ENCODE assay signal across 1 cellular context in the genomic region with DNA sequence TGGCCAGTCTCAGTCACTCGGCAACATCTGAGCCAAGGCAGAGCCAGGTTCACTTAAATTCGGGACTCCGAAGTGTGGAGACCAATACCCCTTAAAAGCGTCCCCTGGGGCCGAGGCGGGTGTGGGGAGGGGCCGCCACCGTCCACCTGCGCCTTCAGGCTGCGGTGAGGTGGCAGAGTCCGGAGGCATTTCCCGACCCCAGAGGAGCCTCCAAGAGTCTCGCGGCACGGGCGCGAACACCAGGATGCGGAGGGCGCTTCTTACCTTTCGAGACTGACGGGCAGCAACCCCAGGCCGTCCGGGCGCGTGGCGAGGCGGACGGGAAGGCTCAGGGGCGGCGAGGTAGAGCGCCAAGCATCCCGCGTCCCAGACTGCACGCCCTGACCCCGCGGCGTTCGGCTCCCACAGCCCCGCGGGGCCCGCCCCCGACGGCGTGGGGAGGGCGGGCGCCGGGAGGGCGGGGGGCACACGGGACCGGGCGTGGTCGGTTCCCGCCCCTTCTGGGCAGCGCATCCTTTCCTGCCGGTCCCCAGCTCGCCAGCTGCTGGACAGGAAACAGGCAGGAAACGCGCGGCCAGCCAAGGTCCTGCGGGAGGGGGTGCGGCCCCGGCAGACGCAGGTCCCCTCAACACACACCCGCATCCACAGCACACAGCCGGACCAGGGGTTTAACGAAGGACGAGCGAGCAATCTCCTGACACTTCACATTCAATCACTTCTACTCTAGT.
TF ChIP-seq lines count a peak whose summit lies in the region.

A gene with protein sequence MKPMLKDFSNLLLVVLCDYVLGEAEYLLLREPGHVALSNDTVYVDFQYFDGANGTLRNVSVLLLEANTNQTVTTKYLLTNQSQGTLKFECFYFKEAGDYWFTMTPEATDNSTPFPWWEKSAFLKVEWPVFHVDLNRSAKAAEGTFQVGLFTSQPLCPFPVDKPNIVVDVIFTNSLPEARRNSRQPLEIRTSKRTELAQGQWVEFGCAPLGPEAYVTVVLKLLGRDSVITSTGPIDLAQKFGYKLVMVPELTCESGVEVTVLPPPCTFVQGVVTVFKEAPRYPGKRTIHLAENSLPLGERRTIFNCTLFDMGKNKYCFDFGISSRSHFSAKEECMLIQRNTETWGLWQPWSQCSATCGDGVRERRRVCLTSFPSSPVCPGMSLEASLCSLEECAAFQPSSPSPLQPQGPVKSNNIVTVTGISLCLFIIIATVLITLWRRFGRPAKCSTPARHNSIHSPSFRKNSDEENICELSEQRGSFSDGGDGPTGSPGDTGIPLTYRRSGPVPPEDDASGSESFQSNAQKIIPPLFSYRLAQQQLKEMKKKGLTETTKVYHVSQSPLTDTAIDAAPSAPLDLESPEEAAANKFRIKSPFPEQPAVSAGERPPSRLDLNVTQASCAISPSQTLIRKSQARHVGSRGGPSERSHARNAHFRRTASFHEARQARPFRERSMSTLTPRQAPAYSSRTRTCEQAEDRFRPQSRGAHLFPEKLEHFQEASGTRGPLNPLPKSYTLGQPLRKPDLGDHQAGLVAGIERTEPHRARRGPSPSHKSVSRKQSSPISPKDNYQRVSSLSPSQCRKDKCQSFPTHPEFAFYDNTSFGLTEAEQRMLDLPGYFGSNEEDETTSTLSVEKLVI (minus strand): TSS at position 406 of the 728 bp plus-strand sequence. CDS start 3,572 bp downstream, outside the sequence.

TF ChIP-seq in SK-N-SH treated with all-trans-retinoic acid at 6 μM for 48 hours, 23 proteins besides CTCF, POLR2A, EP300 and RAD21 (continued from another document):
- TF ChIP-seq PATZ1 (CRISPR knock-in tag; IDR thresholded peaks at IDR 0.05; ENCODE audit: borderline replicate concordance): no peak
- no peak for TF ChIP-seq ZC3H10 (CRISPR knock-in tag; IDR thresholded peaks at IDR 0.05)
- no peak for TF ChIP-seq ISL1 (CRISPR knock-in tag; IDR thresholded peaks at IDR 0.05)
- no peak for TF ChIP-seq ZNF8 (CRISPR knock-in tag; IDR thresholded peaks at IDR 0.05)
- TF ChIP-seq, protein P1, sequence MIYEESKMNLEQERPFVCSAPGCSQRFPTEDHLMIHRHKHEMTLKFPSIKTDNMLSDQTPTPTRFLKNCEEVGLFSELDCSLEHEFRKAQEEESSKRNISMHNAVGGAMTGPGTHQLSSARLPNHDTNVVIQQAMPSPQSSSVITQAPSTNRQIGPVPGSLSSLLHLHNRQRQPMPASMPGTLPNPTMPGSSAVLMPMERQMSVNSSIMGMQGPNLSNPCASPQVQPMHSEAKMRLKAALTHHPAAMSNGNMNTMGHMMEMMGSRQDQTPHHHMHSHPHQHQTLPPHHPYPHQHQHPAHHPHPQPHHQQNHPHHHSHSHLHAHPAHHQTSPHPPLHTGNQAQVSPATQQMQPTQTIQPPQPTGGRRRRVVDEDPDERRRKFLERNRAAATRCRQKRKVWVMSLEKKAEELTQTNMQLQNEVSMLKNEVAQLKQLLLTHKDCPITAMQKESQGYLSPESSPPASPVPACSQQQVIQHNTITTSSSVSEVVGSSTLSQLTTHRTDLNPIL (CRISPR knock-in tag; IDR thresholded peaks at IDR 0.05; ENCODE audit: low read depth): no peak
- no peak for TF ChIP-seq ESRRG (CRISPR knock-in tag; IDR thresholded peaks at IDR 0.05)
